In the genomic region with DNA sequence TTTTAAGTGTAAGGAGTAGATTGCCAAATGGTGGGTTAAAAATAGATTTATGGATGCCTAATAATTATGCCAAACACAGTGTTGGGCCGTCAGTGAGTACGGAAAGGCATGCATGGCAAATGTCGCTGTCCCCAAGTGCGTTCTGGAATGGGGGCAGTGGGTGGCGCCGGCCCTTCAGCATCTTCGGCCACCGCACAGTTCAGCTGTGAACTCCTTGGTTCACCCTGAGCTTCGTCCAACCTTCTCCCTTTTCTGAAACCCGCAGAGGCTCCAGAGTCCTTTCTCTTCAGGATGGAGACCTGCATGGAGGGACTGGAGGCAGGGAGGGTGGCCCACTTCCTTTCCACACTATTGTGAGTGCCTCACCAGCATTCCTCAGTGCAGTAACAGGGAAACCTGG, we compare ENCODE assay signal across 2 cellular contexts.
TF ChIP-seq lines count a peak whose summit lies in the region.

No MANE protein-coding gene starts in this region.

TF ChIP-seq in HCT116, 20 proteins besides CTCF, POLR2A, EP300 and RAD21 (continued from another document):
- TF ChIP-seq EGR1 (IDR thresholded peaks at IDR 0.05; ENCODE audit: low read depth) (no peak), SP1 (IDR thresholded peaks at IDR 0.05; ENCODE audit: low read depth) (no peak), ZNF274 (IDR thresholded peaks at IDR 0.05; ENCODE audit: low read depth, low read length) (no peak), EZH2phosphoT487 (IDR thresholded peaks at IDR 0.05; ENCODE audit: borderline replicate concordance) (no peak), ELF1 (IDR thresholded peaks at IDR 0.05; ENCODE audit: borderline replicate concordance, low read depth) (no peak), ZFX (IDR thresholded peaks at IDR 0.05) (no peak), FOSL1 (IDR thresholded peaks at IDR 0.05; ENCODE audit: low read depth) (no peak), EZH2 (IDR thresholded peaks at IDR 0.05) (no peak), POLR2AphosphoS5 (IDR thresholded peaks at IDR 0.05; ENCODE audit: low read depth, low read length) (no peak), CBX3 (IDR thresholded peaks at IDR 0.05; ENCODE audit: low read depth) (no peak), YY1 (IDR thresholded peaks at IDR 0.05; ENCODE audit: extremely low read depth, insufficient replicate concordance, low read depth, low read length) (no peak)
- TF ChIP-seq, protein P1, sequence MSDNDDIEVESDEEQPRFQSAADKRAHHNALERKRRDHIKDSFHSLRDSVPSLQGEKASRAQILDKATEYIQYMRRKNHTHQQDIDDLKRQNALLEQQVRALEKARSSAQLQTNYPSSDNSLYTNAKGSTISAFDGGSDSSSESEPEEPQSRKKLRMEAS (IDR thresholded peaks at IDR 0.05): no peak

TF ChIP-seq in WTC11, 78 proteins besides CTCF, POLR2A, EP300 and RAD21 (continued from another document):
- TF ChIP-seq, protein P2, sequence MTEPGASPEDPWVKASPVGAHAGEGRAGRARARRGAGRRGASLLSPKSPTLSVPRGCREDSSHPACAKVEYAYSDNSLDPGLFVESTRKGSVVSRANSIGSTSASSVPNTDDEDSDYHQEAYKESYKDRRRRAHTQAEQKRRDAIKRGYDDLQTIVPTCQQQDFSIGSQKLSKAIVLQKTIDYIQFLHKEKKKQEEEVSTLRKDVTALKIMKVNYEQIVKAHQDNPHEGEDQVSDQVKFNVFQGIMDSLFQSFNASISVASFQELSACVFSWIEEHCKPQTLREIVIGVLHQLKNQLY (CRISPR knock-in tag; IDR thresholded peaks at IDR 0.05): no peak
- TF ChIP-seq, protein P3, sequence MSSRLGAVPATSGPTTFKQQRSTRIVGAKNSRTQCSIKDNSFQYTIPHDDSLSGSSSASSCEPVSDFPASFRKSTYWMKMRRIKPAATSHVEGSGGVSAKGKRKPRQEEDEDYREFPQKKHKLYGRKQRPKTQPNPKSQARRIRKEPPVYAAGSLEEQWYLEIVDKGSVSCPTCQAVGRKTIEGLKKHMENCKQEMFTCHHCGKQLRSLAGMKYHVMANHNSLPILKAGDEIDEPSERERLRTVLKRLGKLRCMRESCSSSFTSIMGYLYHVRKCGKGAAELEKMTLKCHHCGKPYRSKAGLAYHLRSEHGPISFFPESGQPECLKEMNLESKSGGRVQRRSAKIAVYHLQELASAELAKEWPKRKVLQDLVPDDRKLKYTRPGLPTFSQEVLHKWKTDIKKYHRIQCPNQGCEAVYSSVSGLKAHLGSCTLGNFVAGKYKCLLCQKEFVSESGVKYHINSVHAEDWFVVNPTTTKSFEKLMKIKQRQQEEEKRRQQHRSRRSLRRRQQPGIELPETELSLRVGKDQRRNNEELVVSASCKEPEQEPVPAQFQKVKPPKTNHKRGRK (CRISPR knock-in tag; IDR thresholded peaks at IDR 0.05; ENCODE audit: borderline replicate concordance): no peak
- TF ChIP-seq GRHL2 (CRISPR knock-in tag; IDR thresholded peaks at IDR 0.05; ENCODE audit: insufficient replicate concordance, severe bottlenecking) (no peak), RORB (CRISPR knock-in tag; IDR thresholded peaks at IDR 0.05) (no peak), IRF2 (CRISPR knock-in tag; IDR thresholded peaks at IDR 0.05; ENCODE audit: borderline replicate concordance, low read depth) (no peak), EMX1 (CRISPR knock-in tag; IDR thresholded peaks at IDR 0.05) (no peak), NFE2L1 (CRISPR knock-in tag; IDR thresholded peaks at IDR 0.05) (no peak), SOX15 (CRISPR knock-in tag; IDR thresholded peaks at IDR 0.05) (no peak), TCF7 (CRISPR knock-in tag; IDR thresholded peaks at IDR 0.05; ENCODE audit: low read depth) (no peak), JUN (CRISPR knock-in tag; IDR thresholded peaks at IDR 0.05) (no peak), SP1 (CRISPR knock-in tag; conservative IDR thresholded peaks at IDR 0.05) (no peak), ZNF396 (CRISPR knock-in tag; IDR thresholded peaks at IDR 0.05; ENCODE audit: borderline replicate concordance) (no peak), RELA (CRISPR knock-in tag; IDR thresholded peaks at IDR 0.05; ENCODE audit: borderline replicate concordance) (no peak), TEAD4 (CRISPR knock-in tag; IDR thresholded peaks at IDR 0.05) (no peak)
- TF ChIP-seq, protein P4, sequence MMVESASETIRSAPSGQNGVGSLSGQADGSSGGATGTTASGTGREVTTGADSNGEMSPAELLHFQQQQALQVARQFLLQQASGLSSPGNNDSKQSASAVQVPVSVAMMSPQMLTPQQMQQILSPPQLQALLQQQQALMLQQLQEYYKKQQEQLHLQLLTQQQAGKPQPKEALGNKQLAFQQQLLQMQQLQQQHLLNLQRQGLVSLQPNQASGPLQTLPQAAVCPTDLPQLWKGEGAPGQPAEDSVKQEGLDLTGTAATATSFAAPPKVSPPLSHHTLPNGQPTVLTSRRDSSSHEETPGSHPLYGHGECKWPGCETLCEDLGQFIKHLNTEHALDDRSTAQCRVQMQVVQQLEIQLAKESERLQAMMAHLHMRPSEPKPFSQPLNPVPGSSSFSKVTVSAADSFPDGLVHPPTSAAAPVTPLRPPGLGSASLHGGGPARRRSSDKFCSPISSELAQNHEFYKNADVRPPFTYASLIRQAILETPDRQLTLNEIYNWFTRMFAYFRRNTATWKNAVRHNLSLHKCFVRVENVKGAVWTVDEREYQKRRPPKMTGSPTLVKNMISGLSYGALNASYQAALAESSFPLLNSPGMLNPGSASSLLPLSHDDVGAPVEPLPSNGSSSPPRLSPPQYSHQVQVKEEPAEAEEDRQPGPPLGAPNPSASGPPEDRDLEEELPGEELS (CRISPR knock-in tag; IDR thresholded peaks at IDR 0.05): no peak
- TF ChIP-seq, protein P5, sequence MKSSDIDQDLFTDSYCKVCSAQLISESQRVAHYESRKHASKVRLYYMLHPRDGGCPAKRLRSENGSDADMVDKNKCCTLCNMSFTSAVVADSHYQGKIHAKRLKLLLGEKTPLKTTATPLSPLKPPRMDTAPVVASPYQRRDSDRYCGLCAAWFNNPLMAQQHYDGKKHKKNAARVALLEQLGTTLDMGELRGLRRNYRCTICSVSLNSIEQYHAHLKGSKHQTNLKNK (CRISPR knock-in tag; IDR thresholded peaks at IDR 0.05): no peak
- TF ChIP-seq, protein P6, sequence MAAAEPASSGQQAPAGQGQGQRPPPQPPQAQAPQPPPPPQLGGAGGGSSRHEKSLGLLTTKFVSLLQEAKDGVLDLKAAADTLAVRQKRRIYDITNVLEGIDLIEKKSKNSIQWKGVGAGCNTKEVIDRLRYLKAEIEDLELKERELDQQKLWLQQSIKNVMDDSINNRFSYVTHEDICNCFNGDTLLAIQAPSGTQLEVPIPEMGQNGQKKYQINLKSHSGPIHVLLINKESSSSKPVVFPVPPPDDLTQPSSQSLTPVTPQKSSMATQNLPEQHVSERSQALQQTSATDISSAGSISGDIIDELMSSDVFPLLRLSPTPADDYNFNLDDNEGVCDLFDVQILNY (CRISPR knock-in tag; IDR thresholded peaks at IDR 0.05): no peak
- TF ChIP-seq, protein P7, sequence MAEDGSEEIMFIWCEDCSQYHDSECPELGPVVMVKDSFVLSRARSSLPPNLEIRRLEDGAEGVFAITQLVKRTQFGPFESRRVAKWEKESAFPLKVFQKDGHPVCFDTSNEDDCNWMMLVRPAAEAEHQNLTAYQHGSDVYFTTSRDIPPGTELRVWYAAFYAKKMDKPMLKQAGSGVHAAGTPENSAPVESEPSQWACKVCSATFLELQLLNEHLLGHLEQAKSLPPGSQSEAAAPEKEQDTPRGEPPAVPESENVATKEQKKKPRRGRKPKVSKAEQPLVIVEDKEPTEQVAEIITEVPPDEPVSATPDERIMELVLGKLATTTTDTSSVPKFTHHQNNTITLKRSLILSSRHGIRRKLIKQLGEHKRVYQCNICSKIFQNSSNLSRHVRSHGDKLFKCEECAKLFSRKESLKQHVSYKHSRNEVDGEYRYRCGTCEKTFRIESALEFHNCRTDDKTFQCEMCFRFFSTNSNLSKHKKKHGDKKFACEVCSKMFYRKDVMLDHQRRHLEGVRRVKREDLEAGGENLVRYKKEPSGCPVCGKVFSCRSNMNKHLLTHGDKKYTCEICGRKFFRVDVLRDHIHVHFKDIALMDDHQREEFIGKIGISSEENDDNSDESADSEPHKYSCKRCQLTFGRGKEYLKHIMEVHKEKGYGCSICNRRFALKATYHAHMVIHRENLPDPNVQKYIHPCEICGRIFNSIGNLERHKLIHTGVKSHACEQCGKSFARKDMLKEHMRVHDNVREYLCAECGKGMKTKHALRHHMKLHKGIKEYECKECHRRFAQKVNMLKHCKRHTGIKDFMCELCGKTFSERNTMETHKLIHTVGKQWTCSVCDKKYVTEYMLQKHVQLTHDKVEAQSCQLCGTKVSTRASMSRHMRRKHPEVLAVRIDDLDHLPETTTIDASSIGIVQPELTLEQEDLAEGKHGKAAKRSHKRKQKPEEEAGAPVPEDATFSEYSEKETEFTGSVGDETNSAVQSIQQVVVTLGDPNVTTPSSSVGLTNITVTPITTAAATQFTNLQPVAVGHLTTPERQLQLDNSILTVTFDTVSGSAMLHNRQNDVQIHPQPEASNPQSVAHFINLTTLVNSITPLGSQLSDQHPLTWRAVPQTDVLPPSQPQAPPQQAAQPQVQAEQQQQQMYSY (CRISPR knock-in tag; IDR thresholded peaks at IDR 0.05): no peak
TF ChIP-seq in WTC11: peak in this region for 0.
